ENCODE assay signal across 11 cellular contexts in the genomic region with DNA sequence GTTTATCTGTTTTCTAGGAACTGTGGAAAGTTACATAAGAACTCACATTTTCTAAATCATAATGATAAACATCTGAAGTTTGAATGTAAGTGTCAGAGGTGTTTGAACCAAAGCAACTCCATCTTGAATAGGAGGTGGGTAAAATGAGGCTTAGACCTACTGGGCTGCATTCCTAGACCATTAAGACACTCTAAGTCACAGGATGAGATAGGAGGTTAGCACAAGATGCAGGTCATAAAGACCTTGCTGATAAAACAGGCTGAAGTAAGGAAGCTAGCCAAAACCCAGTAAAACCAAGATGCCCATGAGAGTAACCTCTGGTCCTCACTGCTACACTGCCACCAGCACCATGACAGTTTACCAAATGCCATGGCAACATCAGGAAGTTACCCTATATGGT.
"Had no signal": no experiment of that assay in that cellular context is flagged by ENCODE, and none has a peak within 500 bp of the region (broad histone marks: within the 10 kb centered on the region; RNA-seq: fewer than 3 reads in every experiment).

No MANE protein-coding gene starts in this region.

- ATAC-seq: GM23338, HCT116 had no signal

- H3K9ac ChIP-seq: GM23248 had no signal

- FAIRE-seq: H1, H54 had no signal

- H3K9me3 Mint-ChIP-seq: HFFc6 had no signal

- H3K36me3 ChIP-seq: HAP-1 had no signal

- H3K9me3 ChIP-seq: HAP-1 had no signal

- DNase-seq: GM23248, GOT3, H7, H9, HCEC 1CT, HFFc6 had no signal

- H3K4me3 ChIP-seq: GM23248, GM23338, HAP-1 had no signal

- H3K27ac ChIP-seq: GM23248 had no signal

- H3K4me2 ChIP-seq: GM23338 had no signal

- H3K4me3 Mint-ChIP-seq: GM23338, H9, HFFc6 had no signal

- H2AFZ ChIP-seq: GM23248, GM23338 had no signal

- H3K27ac Mint-ChIP-seq: GM23338, H9, HFFc6 had no signal
